Comparison of ENCODE assay signal across 15 cellular contexts in genomic region chr9:93299418-93300174, GRCh38.
A peak's percentile ranks its signal among the peaks of the same experiment; 100 is the strongest.
DNase-seq lines count a peak whose midpoint lies in the region; ATAC-seq, FAIRE-seq and TF ChIP-seq lines count a peak whose summit lies in the region.
"Had no signal": no experiment of that assay in that cellular context is flagged by ENCODE, and none has a peak within 500 bp of the region (broad histone marks: within the 10 kb centered on the region; RNA-seq: fewer than 3 reads in every experiment).

No MANE protein-coding gene starts in this region.

- H3K36me3 ChIP-seq in kidney (ENCODE audit: control insufficient read depth in 1 of 2, insufficient read depth in 2 of 2, low read length in 2 of 2) (no peaks in the 10 kb centered on the region), gastrocnemius medialis (no peaks in the 10 kb centered on the region)
- H3K36me3 ChIP-seq: BLaER1 had no signal

- H3K4me1 ChIP-seq in kidney (ENCODE audit: control insufficient read depth in 1 of 2, insufficient read depth in 1 of 2, low read depth in 1 of 2, low read length in 2 of 2) (no peaks in the 10 kb centered on the region), gastrocnemius medialis (peaks cover 43 to 54% of the 10 kb centered on the region in 2 donors)

- no peak overlapping the region for H3K9ac ChIP-seq in kidney (ENCODE audit: low read length in 2 of 2)
- H3K9ac ChIP-seq: BLaER1 had no signal

- TF ChIP-seq CTCF in GM13977 (IDR thresholded peaks at IDR 0.05; ENCODE audit: extremely low read depth, insufficient read depth, missing control alignments) (no peak), kidney (IDR thresholded peaks at IDR 0.05; ENCODE audit: borderline replicate concordance, extremely low read depth, insufficient read depth) (no peak), gastrocnemius medialis (IDR thresholded peaks at IDR 0.05 in 4 of 5, conservative IDR thresholded peaks at IDR 0.05 in 1 of 5) (no peak)

- ATAC-seq in gastrocnemius medialis (peak; percentile 23 to 27), GM19351 (IDR thresholded peaks at IDR 0.05; ENCODE audit: unreplicated experiment) (no peak), HG02678 (IDR thresholded peaks at IDR 0.05; ENCODE audit: unreplicated experiment) (no peak)
- ATAC-seq: Panc1; stimulated activated memory B cell treated with anti-CD40 and anti-IgM and Interleukin-4, amounts not matched to agents 10 μg/mL and 1 μg/mL and 100 μg/mL, for 72 hours had no signal

- in situ Hi-C loops in GM13977 (cut with MboI; ENCODE audit: low pct_unique_long_range_greater_than_20kb, low sequenced_read_pairs, unreplicated experiment) = loop anchor here (25.0 kb wide), 1 partner anchor 137 kb away; no protein-coding TSS in a partner anchor
- in situ Hi-C loops in gastrocnemius medialis (cut with MboI; ENCODE audit: low sequenced_read_pairs in 4 of 4) = loop anchor here in 3 of 4 donors (5.0 to 25.0 kb wide), 4 partner anchors 135 to 263 kb away; no protein-coding TSS in a partner anchor

- FAIRE-seq in kidney (lab: Jason Lieb, UNC) (no peak), HTR-8/SVneo (lab: Jason Lieb, UNC) (no peak)
- FAIRE-seq: GM12891 had no signal

- H3K9me3 ChIP-seq in kidney (ENCODE audit: control insufficient read depth in 1 of 2, low read length in 2 of 2) (no peaks in the 10 kb centered on the region), gastrocnemius medialis (no peaks in the 10 kb centered on the region)
- H3K9me3 ChIP-seq: BLaER1 had no signal

- H3K27ac ChIP-seq in kidney (ENCODE audit: low read depth in 2 of 2, low read length in 2 of 2) (no peak overlapping the region), gastrocnemius medialis (peak overlapping the region in 3 of 4 donors; percentile 11 to 78 (median 35))

- no peak for TF ChIP-seq POLR2A in gastrocnemius medialis (IDR thresholded peaks at IDR 0.05)

- H3K27me3 ChIP-seq in gastrocnemius medialis = no peaks in the 10 kb centered on the region
- H3K27me3 ChIP-seq: BLaER1 had no signal

- intact Hi-C loops in kidney (cut with DNase I) = loop anchor here (10.0 kb wide), 1 partner anchor 125 kb away; no protein-coding TSS in a partner anchor
- intact Hi-C loops in gastrocnemius medialis (cut with DNase I; ENCODE audit: low total_unique reads) = loop anchor here (5.0 kb wide), 1 partner anchor 37 kb away; no protein-coding TSS in a partner anchor

- H3K4me3 ChIP-seq in kidney (ENCODE audit: low read length in 2 of 2) = no peak overlapping the region
- H3K4me3 ChIP-seq in gastrocnemius medialis = no peak overlapping the region
- H3K4me3 ChIP-seq: BLaER1 had no signal

- DNase-seq in GM13977 (ENCODE audit: low spot score) (peak; percentile 18), cerebellum (ENCODE audit: low spot score) (peak; percentile 49), kidney (peak; percentile 46), gastrocnemius medialis (no peak), HTR-8/SVneo (ENCODE audit: insufficient read length, low spot score) (no peak)
- DNase-seq: activated B cell treated with CpG ODN at 0.5 μM for 24 hours, EL, NCI-H187 treated with DMSO at 0.1 percent for 48 hours, NCI-H69 had no signal

Comparison
In these comparisons a context has a peak if more than half of its experiments do, and no peak if none do; other contexts are left out.
1. DNase-seq: peak in GM13977 (single experiment), cerebellum (single experiment) and kidney (single experiment); none in gastrocnemius medialis (0 of 2) and HTR-8/SVneo (single experiment).
2. H3K27ac ChIP-seq: peak in gastrocnemius medialis (3 of 4); none in kidney (0 of 2).
3. ATAC-seq: peak in gastrocnemius medialis (2 of 2); none in GM19351 (single experiment) and HG02678 (single experiment).